9 cellular contexts compared by ENCODE assay signal in genomic region chr7:40015790-40016296, GRCh38.
DNase-seq lines count a peak whose midpoint lies in the region; ATAC-seq and TF ChIP-seq lines count a peak whose summit lies in the region.
"Had no signal": no experiment of that assay in that cellular context is flagged by ENCODE, and none has a peak within 500 bp of the region (broad histone marks: within the 10 kb centered on the region; RNA-seq: fewer than 3 reads in every experiment).

No MANE protein-coding gene starts in this region.

- no peaks in the 10 kb centered on the region for H3K9me3 ChIP-seq in sigmoid colon
- H3K9me3 ChIP-seq: heart left ventricle had no signal

- ATAC-seq in GM19025 (IDR thresholded peaks at IDR 0.05; ENCODE audit: low read depth, unreplicated experiment) (peak; percentile 93), HG03064 (IDR thresholded peaks at IDR 0.05; ENCODE audit: low read depth, unreplicated experiment) (peak; percentile 91)

- in situ Hi-C loops in Caki2 (cut with HindIII; ENCODE audit: low pct_unique_long_range_greater_than_20kb, low sequenced_read_pairs) = no loop called here

- DNase-seq in Caki2 (ENCODE audit: low read depth) (peak; percentile 48), NCI-H69 (lab: John Stamatoyannopoulos, UW) (peak; percentile 15), dermis blood vessel endothelial cell (peak; percentile 29), putamen (ENCODE audit: low spot score) (peak; percentile 13), sigmoid colon (no peak), HK-2 (ENCODE audit: unreplicated experiment) (no peak)

- intact Hi-C loops in sigmoid colon (cut with DNase I) = no loop called here

- H3K4me1 ChIP-seq in sigmoid colon = peaks cover 0 to 12% (median 9%) of the 10 kb centered on the region in 4 donors

- 9 to 20% methylated on average over 4 of the region's 4 CpGs for WGBS in sigmoid colon, 2 donors

- no peak for TF ChIP-seq EP300 in sigmoid colon (IDR thresholded peaks at IDR 0.05)

- H3K4me3 ChIP-seq in sigmoid colon = no peak overlapping the region
- H3K4me3 ChIP-seq: heart left ventricle had no signal

- H3K27me3 ChIP-seq in sigmoid colon = no peaks in the 10 kb centered on the region
- H3K27me3 ChIP-seq: heart left ventricle had no signal

- H3K27ac ChIP-seq in sigmoid colon = no peak overlapping the region
- H3K27ac ChIP-seq: heart left ventricle had no signal

- peaks cover 0 to 21% (median 0%) of the 10 kb centered on the region in 4 donors for H3K36me3 ChIP-seq in sigmoid colon

- TF ChIP-seq CTCF in sigmoid colon (IDR thresholded peaks at IDR 0.05) = no peak

- TF ChIP-seq POLR2A in sigmoid colon (IDR thresholded peaks at IDR 0.05) = no peak

Comparison
In these comparisons a context has a peak if more than half of its experiments do, and no peak if none do; other contexts are left out.
1. DNase-seq: peak in Caki2 (single experiment), NCI-H69 (single experiment), dermis blood vessel endothelial cell (single experiment) and putamen (single experiment); none in sigmoid colon (single experiment) and HK-2 (single experiment).